ENCODE assay signal across 12 cellular contexts in the genomic region with DNA sequence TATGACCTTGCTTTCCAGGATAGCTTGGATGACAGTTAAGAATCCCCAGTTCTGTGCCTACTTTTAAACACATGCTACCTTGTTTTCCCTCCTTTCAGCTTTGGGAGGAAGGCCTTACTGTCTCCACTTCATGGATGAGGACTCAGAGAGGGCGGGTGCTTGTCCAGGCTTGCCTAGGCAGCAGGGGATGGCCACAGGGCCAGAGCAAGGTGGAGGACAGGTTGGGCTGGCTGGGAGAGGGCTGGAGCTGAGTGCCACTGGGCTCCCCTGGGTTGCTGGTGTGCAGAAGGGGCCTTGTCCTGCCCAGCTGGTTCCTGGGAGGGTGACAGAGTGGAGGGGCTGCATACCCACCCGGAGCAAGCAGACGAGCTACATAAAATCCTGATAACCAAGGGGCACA.
"Had no signal": no experiment of that assay in that cellular context is flagged by ENCODE, and none has a peak within 500 bp of the region (broad histone marks: within the 10 kb centered on the region; RNA-seq: fewer than 3 reads in every experiment).

No MANE protein-coding gene starts in this region.

- H3K4me1 ChIP-seq: testis had no signal

- H3K27me3 Mint-ChIP-seq: activated B cell treated with CpG ODN at 0.5 μM for 24 hours; activated CD4-positive, alpha-beta T cell treated with anti-CD3 and anti-CD28 coated beads, Interleukin-2, amount 10 ng/mL, durations not matched to agents 24 days and 14 days; activated naive CD4-positive, alpha-beta T cell treated with anti-CD3 and anti-CD28 coated beads, Interleukin-2, amount 50 U/mL, for 24 hours; central memory CD8-positive, alpha-beta T cell; stimulated activated naive CD8-positive, alpha-beta T cell treated with anti-CD3 and anti-CD28 coated beads, Interleukin-15, amount 100 ng/mL, for 72 hours had no signal

- H3K9me3 Mint-ChIP-seq: activated B cell treated with CpG ODN at 0.5 μM for 24 hours; activated CD4-positive, alpha-beta T cell treated with anti-CD3 and anti-CD28 coated beads, Interleukin-2, amount 10 ng/mL, durations not matched to agents 24 days and 14 days; activated naive CD4-positive, alpha-beta T cell treated with anti-CD3 and anti-CD28 coated beads, Interleukin-2, amount 50 U/mL, for 24 hours; central memory CD8-positive, alpha-beta T cell; nephron had no signal

- H3K9me3 ChIP-seq: testis had no signal

- H3K4me3 ChIP-seq: testis had no signal

- H3K4me3 Mint-ChIP-seq: activated B cell treated with CpG ODN at 0.5 μM for 24 hours; activated CD4-positive, alpha-beta T cell treated with anti-CD3 and anti-CD28 coated beads, Interleukin-2, amount 10 ng/mL, durations not matched to agents 24 days and 14 days; activated naive CD4-positive, alpha-beta T cell treated with anti-CD3 and anti-CD28 coated beads, Interleukin-2, amount 50 U/mL, for 24 hours; central memory CD8-positive, alpha-beta T cell; nephron; stimulated activated naive CD8-positive, alpha-beta T cell treated with anti-CD3 and anti-CD28 coated beads, Interleukin-15, amount 100 ng/mL, for 72 hours had no signal

- H3K27ac ChIP-seq: epithelial cell of prostate, testis had no signal

- ATAC-seq: left colon; stimulated activated naive CD8-positive, alpha-beta T cell treated with anti-CD3 and anti-CD28 coated beads, Interleukin-15, amount 100 ng/mL, for 72 hours had no signal

- H3K27ac Mint-ChIP-seq: activated B cell treated with CpG ODN at 0.5 μM for 24 hours; activated naive CD4-positive, alpha-beta T cell treated with anti-CD3 and anti-CD28 coated beads, Interleukin-2, amount 50 U/mL, for 24 hours; nephron; stimulated activated naive CD8-positive, alpha-beta T cell treated with anti-CD3 and anti-CD28 coated beads, Interleukin-15, amount 100 ng/mL, for 72 hours had no signal

- DNase-seq: activated B cell treated with CpG ODN at 0.5 μM for 24 hours; activated CD4-positive, alpha-beta T cell treated with anti-CD3 and anti-CD28 coated beads, Interleukin-2, amount 10 ng/mL, durations not matched to agents 24 days and 14 days; effector memory CD4-positive, alpha-beta T cell; left colon; stimulated activated CD4-positive, alpha-beta T cell treated with anti-CD3 and anti-CD28 coated beads, Interleukin-4, amount 100 ng/mL, for 1 hour; stimulated activated naive CD8-positive, alpha-beta T cell treated with anti-CD3 and anti-CD28 coated beads, Interleukin-15, amount 100 ng/mL, for 72 hours; T-helper 1 cell; testis had no signal

- H3K27me3 ChIP-seq: testis had no signal
